In genomic region chr7:6637544-6638229, GRCh38 we compare ENCODE assay signal across 8 cellular contexts. TPM values are rescaled to one million over a fixed set of nuclear protein-coding genes. Genes with fewer than 3 reads are reported as not detected.
DNase-seq lines count a peak whose midpoint lies in the region; ATAC-seq, FAIRE-seq and TF ChIP-seq lines count a peak whose summit lies in the region.

No MANE protein-coding gene starts in this region.

- H3K79me1 ChIP-seq in H1 (ENCODE audit: low read depth, low read length) = peaks cover 5% of the 10 kb centered on the region; the same call in 1 of the 2 replicates

- peak; percentile 73 for ATAC-seq in naive thymus-derived CD4-positive, alpha-beta T cell

- peak overlapping the region; percentile 76 to 95 (median 87) for H3K27ac Mint-ChIP-seq in naive thymus-derived CD4-positive, alpha-beta T cell

- no peak overlapping the region for H4K8ac ChIP-seq in H1 (ENCODE audit: extremely low read depth, insufficient read depth, low read length)

- TF ChIP-seq POLR2A in H1 (IDR thresholded peaks at IDR 0.05; ENCODE audit: control extremely low read depth in 1 of 2, low read depth in 2 of 2, low read length in 2 of 2) (no peak), stomach (IDR thresholded peaks at IDR 0.05) (no peak)

- peak overlapping the region; percentile 81 to 90 (median 87) for H3K4me3 Mint-ChIP-seq in naive thymus-derived CD4-positive, alpha-beta T cell

- H3K27me3 ChIP-seq in HAP-1 (ENCODE audit: low read depth) = no peaks in the 10 kb centered on the region
- no peaks in the 10 kb centered on the region for H3K27me3 ChIP-seq in Loucy (ENCODE audit: insufficient read depth, low read length, poor library complexity, severe bottlenecking)
- no peaks in the 10 kb centered on the region for H3K27me3 ChIP-seq in H1 (replicated peaks in 1 of 4; ENCODE audit: control insufficient read depth in 3 of 4, extremely low read depth in 1 of 4, insufficient read depth in 3 of 4, low read length in 3 of 4)
- no peaks in the 10 kb centered on the region for H3K27me3 ChIP-seq in naive thymus-derived CD4-positive, alpha-beta T cell (ENCODE audit: control insufficient read depth in 2 of 2, insufficient read depth in 2 of 2, low read length in 2 of 2)
- H3K27me3 ChIP-seq in stomach = no peaks in the 10 kb centered on the region

- H3K4me1 ChIP-seq in HAP-1 = no peaks in the 10 kb centered on the region; the same call in 1 of the 2 replicates
- peaks cover 32% of the 10 kb centered on the region for H3K4me1 ChIP-seq in Loucy (ENCODE audit: insufficient read depth, low read length, poor library complexity, severe bottlenecking)
- peaks cover 0 to 9% (median 2%) of the 10 kb centered on the region in 4 experiments; a peak in 3 of 7 replicates for H3K4me1 ChIP-seq in H1 (replicated peaks in 1 of 4; ENCODE audit: control insufficient read depth in 3 of 4, insufficient read depth in 4 of 4, low read length in 3 of 4)
- H3K4me1 ChIP-seq in naive thymus-derived CD4-positive, alpha-beta T cell (ENCODE audit: control insufficient read depth in 2 of 2, insufficient read depth in 2 of 2, low read length in 2 of 2) = peaks cover 10 to 14% of the 10 kb centered on the region in 2 donors
- H3K4me1 ChIP-seq in stomach = peaks cover 16 to 42% (median 30%) of the 10 kb centered on the region in 4 donors

- no peak overlapping the region for H2BK20ac ChIP-seq in H1 (ENCODE audit: low read length)

- H3K4me2 ChIP-seq in Loucy (ENCODE audit: low read depth, low read length, poor library complexity, severe bottlenecking) = peak overlapping the region; percentile 80
- peak overlapping the region; percentile 54 to 69 for H3K4me2 ChIP-seq in H1 (ENCODE audit: insufficient read depth in 1 of 2, low read depth in 2 of 2, low read length in 2 of 2)

- FAIRE-seq in H1 (lab: Jason Lieb, UNC) = no peak

- intact Hi-C loops in naive thymus-derived CD4-positive, alpha-beta T cell (cut with micrococcal nuclease) = loop anchor here (1.0 kb wide), 4 partner anchors 47 to 92 kb away; partner anchors contain the start of genes ZNF12 (in 2 of the 2) and INTS15 (in 1 of the 2)
- intact Hi-C loops in stomach (cut with DNase I; ENCODE audit: low total_unique reads) = no loop called here

- H4K20me1 ChIP-seq in Loucy (ENCODE audit: insufficient read depth, low read length, poor library complexity, severe bottlenecking) = peaks cover 32% of the 10 kb centered on the region
- peaks cover 0 to 7% of the 10 kb centered on the region in 2 experiments for H4K20me1 ChIP-seq in H1 (replicated peaks in 1 of 2; ENCODE audit: control insufficient read depth in 1 of 2, insufficient read depth in 2 of 2, low read length in 2 of 2)

- no peak overlapping the region for H2BK15ac ChIP-seq in H1 (ENCODE audit: low read length)

- H3K9me3 Mint-ChIP-seq in naive thymus-derived CD4-positive, alpha-beta T cell = peaks cover 0 to 4% (median 0%) of the 10 kb centered on the region in 11 donors

- H2AK5ac ChIP-seq in H1 (ENCODE audit: low read depth, low read length) = no peak overlapping the region

- no peak overlapping the region for H3K27ac ChIP-seq in H1 (ENCODE audit: low read depth, low read length)
- H3K27ac ChIP-seq in naive thymus-derived CD4-positive, alpha-beta T cell (ENCODE audit: low read depth, low read length) = peak overlapping the region; percentile 76
- H3K27ac ChIP-seq in stomach = peak overlapping the region; percentile 1 to 90 (median 71)

- peak in 1 of 2 experiments; percentile 33; a peak in 1 of 4 replicates for TF ChIP-seq RAD21 in H1 (IDR thresholded peaks at IDR 0.05 in 1 of 2, conservative IDR thresholded peaks at IDR 0.05 in 1 of 2; ENCODE audit: low read depth in 2 of 2, low read length in 2 of 2)

- TF ChIP-seq EP300 in H1 (IDR thresholded peaks at IDR 0.05; ENCODE audit: borderline replicate concordance in 1 of 2, low read depth in 2 of 2, low read length in 2 of 2) (no peak), stomach (IDR thresholded peaks at IDR 0.05) (no peak)

- no peak overlapping the region for H2BK5ac ChIP-seq in H1 (ENCODE audit: low read depth, low read length)

- H3F3A ChIP-seq in Loucy (ENCODE audit: low read depth) = no peaks in the 10 kb centered on the region

- no peak overlapping the region for H3K23ac ChIP-seq in H1 (ENCODE audit: insufficient read length)

- peaks cover 0 to 38% (median 18%) of the 10 kb centered on the region in 5 donors for H3K36me3 Mint-ChIP-seq in naive thymus-derived CD4-positive, alpha-beta T cell

- no peak overlapping the region for H3K56ac ChIP-seq in H1 (replicated peaks; ENCODE audit: insufficient read length, low read depth, low read length)

- H3K4ac ChIP-seq in H1 (replicated peaks; ENCODE audit: insufficient read length, low read depth, low read length) = no peak overlapping the region

- DNase-seq in NCI-H1694 treated with DMSO at 0.1 percent for 48 hours (lab: John Stamatoyannopoulos, UW) (peak; percentile 6), NCI-H1694 (lab: John Stamatoyannopoulos, UW) (no peak), HAP-1 (ENCODE audit: low spot score in 2 of 2) (peak; percentile 15 to 69), H1 (ENCODE audit: low read depth in 1 of 2, low spot score in 2 of 2) (peak in 1 of 2 experiments; percentile 66), stomach (no peak)
- peak; percentile 25 to 41 for DNase-seq in activated CD4-positive, alpha-beta T cell treated with anti-CD3 and anti-CD28 coated beads, Interleukin-2, amount 50 U/mL, for 4 hours
- peak; percentile 23 to 72 (median 42) for DNase-seq in naive thymus-derived CD4-positive, alpha-beta T cell

- no peaks in the 10 kb centered on the region for H3K9me2 ChIP-seq in Loucy (replicated peaks; ENCODE audit: low read depth, low read length)

- no peak overlapping the region for H3K14ac ChIP-seq in H1 (ENCODE audit: insufficient read length)

- peaks cover 24 to 32% (median 27%) of the 10 kb centered on the region in 7 donors for H3K4me1 Mint-ChIP-seq in naive thymus-derived CD4-positive, alpha-beta T cell

- H3K9me3 ChIP-seq in HAP-1 (no peaks in the 10 kb centered on the region), Loucy (ENCODE audit: insufficient read depth, low read depth, low read length) (no peaks in the 10 kb centered on the region), H1 (ENCODE audit: insufficient read depth in 2 of 2, low read depth in 1 of 2, low read length in 1 of 2) (no peaks in the 10 kb centered on the region), stomach (no peaks in the 10 kb centered on the region)
- H3K9me3 ChIP-seq in naive thymus-derived CD4-positive, alpha-beta T cell (ENCODE audit: control insufficient read depth in 2 of 3, low read length in 3 of 3) = no peaks in the 10 kb centered on the region

- no peaks in the 10 kb centered on the region for H3K27me3 Mint-ChIP-seq in naive thymus-derived CD4-positive, alpha-beta T cell

- H4K91ac ChIP-seq in H1 (replicated peaks; ENCODE audit: insufficient read length, low read length) = no peak overlapping the region

- H3K9ac ChIP-seq in Loucy (ENCODE audit: low read depth, low read length, poor library complexity, severe bottlenecking) (peak overlapping the region; percentile 89), H1 (replicated peaks in 1 of 4; ENCODE audit: extremely low read depth in 1 of 4, low read depth in 3 of 4, low read length in 3 of 4) (no peak overlapping the region)

- in situ Hi-C loops in HAP-1 (cut with MboI; ENCODE audit: low sequenced_read_pairs) = no loop called here

- POLR2A ChIA-PET in H1 (lab: Charles Lee; ENCODE audit: partially characterized antibody) = no interaction called here
- POLR2A ChIA-PET in naive thymus-derived CD4-positive, alpha-beta T cell (lab: Charles Lee) = no interaction called here

- H4K5ac ChIP-seq in H1 (ENCODE audit: insufficient read length, low read depth, low read length) = peak overlapping the region; percentile 29

- H3K23me2 ChIP-seq in H1 (ENCODE audit: low read depth, low read length) = no peaks in the 10 kb centered on the region; the same call in 1 of the 2 replicates

- H2AFZ ChIP-seq in Loucy (ENCODE audit: low read length) (peak overlapping the region; percentile 42; the same call in 1 of the 2 replicates), H1 (ENCODE audit: low read length) (no peak overlapping the region)

- 16% methylated on average over 29 of the region's 60 CpGs; no CpG with 5 or more reads in 1 of the 2 experiments for WGBS in H1 (ENCODE audit: extremely low coverage in 1 of 2, insufficient coverage in 1 of 2, insufficient read length in 1 of 2, insufficient replicate concordance in 2 of 2, low coverage in 1 of 2, low lambda C conversion rate in 2 of 2, missing lambda C conversion rate in 1 of 2), 2 experiments
- WGBS in stomach, 5 donors = 1 to 6% (median 2%) methylated on average over 12 to 53 of the region's 60 CpGs

- no peak overlapping the region for H2BK120ac ChIP-seq in H1 (replicated peaks; ENCODE audit: low read depth, low read length)

- no peak overlapping the region for H2BK12ac ChIP-seq in H1 (ENCODE audit: low read depth, low read length)

- no peak overlapping the region for H3K18ac ChIP-seq in H1 (ENCODE audit: extremely low read depth, low read length)

- CTCF ChIA-PET in H1 (lab: Charles Lee; ENCODE audit: partially characterized antibody) = interaction anchor here (0.6 kb wide), 1 partner anchor 25 kb away, joined by 3 read pairs; no protein-coding TSS in a partner anchor
- CTCF ChIA-PET in naive thymus-derived CD4-positive, alpha-beta T cell (lab: Charles Lee) = interaction anchor here (0.6 kb wide), 1 partner anchor 37 kb away, joined by 5 read pairs; no protein-coding TSS in a partner anchor

- H3K36me3 ChIP-seq in HAP-1 (replicated peaks) = peaks cover 22% of the 10 kb centered on the region
- peaks cover 12% of the 10 kb centered on the region; the same call in 1 of the 2 replicates for H3K36me3 ChIP-seq in Loucy (ENCODE audit: insufficient read depth, low read length)
- peaks cover 0 to 2% (median 0%) of the 10 kb centered on the region in 4 experiments; a peak in 2 of 8 replicates for H3K36me3 ChIP-seq in H1 (ENCODE audit: control insufficient read depth in 2 of 4, insufficient read depth in 4 of 4, low read length in 3 of 4)
- H3K36me3 ChIP-seq in naive thymus-derived CD4-positive, alpha-beta T cell (ENCODE audit: control insufficient read depth in 2 of 3, insufficient read depth in 3 of 3, low read length in 3 of 3) = peaks cover 0 to 35% (median 5%) of the 10 kb centered on the region in 3 experiments
- H3K36me3 ChIP-seq in stomach = peaks cover 16 to 32% (median 30%) of the 10 kb centered on the region in 4 donors

- peak; percentile 56 for TF ChIP-seq CTCF in Loucy (conservative IDR thresholded peaks at IDR 0.05; ENCODE audit: low read length)
- no peak for TF ChIP-seq CTCF in H1 (IDR thresholded peaks at IDR 0.05; ENCODE audit: control extremely low read depth in 1 of 3, insufficient read depth in 1 of 3, low read depth in 1 of 3, low read length in 3 of 3)
- TF ChIP-seq CTCF in stomach (IDR thresholded peaks at IDR 0.05) = peak in 1 of 7 experiments; percentile 15

- peak overlapping the region; percentile 49 for H3K4me3 ChIP-seq in HAP-1
- peak overlapping the region; percentile 88 for H3K4me3 ChIP-seq in Loucy (ENCODE audit: low read length, poor library complexity, severe bottlenecking)
- peak overlapping the region; percentile 49 to 71 (median 60) for H3K4me3 ChIP-seq in H1 (ENCODE audit: extremely low read depth in 1 of 4, insufficient read depth in 2 of 4, low read depth in 3 of 4, low read length in 4 of 4)
- H3K4me3 ChIP-seq in naive thymus-derived CD4-positive, alpha-beta T cell (ENCODE audit: low read length) = peak overlapping the region; percentile 52
- peak overlapping the region; percentile 87 to 97 (median 94) for H3K4me3 ChIP-seq in stomach

- H3K79me2 ChIP-seq in Loucy (ENCODE audit: insufficient read depth, low read length) (peaks cover 49% of the 10 kb centered on the region), H1 (ENCODE audit: control insufficient read depth in 1 of 2, insufficient read depth in 2 of 2, low read length in 2 of 2) (no peaks in the 10 kb centered on the region)

RNA-seq across cellular contexts. Expression of gene ZNF316, which starts 0.6 kb away (rescaled TPM):
- 13.7 and 15.5 TPM in 2 replicates for total RNA-seq in H1 (2021; fragmentation: NEBNext Ultra II Directional; extraction: Animal tissue kit (Norgen Biotek cat#: 25700))
- polyA plus RNA-seq in H1 (2011; rRNA removed) = 3.6 and 6.3 TPM in 2 replicates
- 5.4 TPM for polyA plus RNA-seq in H1 (2011; cell fraction: cytosol; rRNA removed)
- polyA plus RNA-seq in H1 (2011; cell fraction: nucleus; rRNA removed) = 12.3 TPM
- 7.2 to 11.4 TPM (median 10.5 TPM) in 4 replicates for polyA plus RNA-seq in H1 (2012, experiment 1 of 2)
- polyA plus RNA-seq in H1 (2012, experiment 2 of 2) = 4.4 TPM
- 4.5 TPM for polyA plus RNA-seq in H1 (2013, experiment 1 of 2)
- 4.4 TPM for polyA plus RNA-seq in H1 (2013, experiment 2 of 2)
- polyA minus RNA-seq in H1 (2011; rRNA and poly(A)+ RNA removed) = 1.4 and 3.9 TPM in 2 replicates
- polyA minus RNA-seq in H1 (2011; cell fraction: cytosol; rRNA and poly(A)+ RNA removed) = 5.4 TPM
- polyA minus RNA-seq in H1 (2011; cell fraction: nucleus; rRNA and poly(A)+ RNA removed) = 4.3 TPM
- total RNA-seq in naive thymus-derived CD4-positive, alpha-beta T cell = 10 to 100 TPM; 24.5 to 71.6 (median 55.4) TPM
- 1 to 10 TPM in 1 of 2 donors, under 1 TPM in 1; 0.66 to 4.4 TPM for polyA plus RNA-seq in naive thymus-derived CD4-positive, alpha-beta T cell
- total RNA-seq in stomach = 10 to 100 TPM; 13.4 to 62.6 (median 30.0) TPM
- 10 to 100 TPM in 2 of 3 donors, 1 to 10 TPM in 1; 7.2 to 13.0 (median 10.8) TPM for polyA plus RNA-seq in stomach

RNA-seq across cellular contexts. Expression of gene ZNF853, which starts 22.3 kb away (rescaled TPM):
- total RNA-seq in H1 (2021; fragmentation: NEBNext Ultra II Directional; extraction: Animal tissue kit (Norgen Biotek cat#: 25700)) = 5.5 and 5.7 TPM in 2 replicates
- polyA plus RNA-seq in H1 (2011; rRNA removed) (4.3 and 4.4 TPM in 2 replicates), stomach (1 to 10 TPM; 1.6 to 2.6 (median 2.0) TPM)
- 5.4 TPM for polyA plus RNA-seq in H1 (2011; cell fraction: cytosol; rRNA removed)
- polyA plus RNA-seq in H1 (2011; cell fraction: nucleus; rRNA removed) = 6.3 TPM
- 2.0 to 4.2 TPM (median 3.2 TPM) in 4 replicates for polyA plus RNA-seq in H1 (2012, experiment 1 of 2)
- polyA plus RNA-seq in H1 (2012, experiment 2 of 2) = 2.2 TPM
- 4.1 TPM for polyA plus RNA-seq in H1 (2013, experiment 1 of 2)
- 4.0 TPM for polyA plus RNA-seq in H1 (2013, experiment 2 of 2)
- polyA minus RNA-seq in H1 (2011; rRNA and poly(A)+ RNA removed) = 9.9 and 11.6 TPM in 2 replicates
- polyA minus RNA-seq in H1 (2011; cell fraction: cytosol; rRNA and poly(A)+ RNA removed) = 6.5 TPM
- 5.6 TPM for polyA minus RNA-seq in H1 (2011; cell fraction: nucleus; rRNA and poly(A)+ RNA removed)
- 1 to 10 TPM in 4 of 5 experiments, under 1 TPM in 1; 0.15 to 5.3 (median 3.8) TPM for total RNA-seq in naive thymus-derived CD4-positive, alpha-beta T cell
- 1 to 10 TPM in 1 of 2 donors, under 1 TPM in 1; 0.50 to 2.9 TPM for polyA plus RNA-seq in naive thymus-derived CD4-positive, alpha-beta T cell
- 10 to 100 TPM in 2 of 5 donors, 1 to 10 TPM in 3; 3.8 to 30.9 (median 8.6) TPM for total RNA-seq in stomach

RNA-seq across cellular contexts. Expression of gene INTS15, which starts 47.9 kb away (rescaled TPM):
- 25.7 and 26.1 TPM in 2 replicates for total RNA-seq in H1 (2021; fragmentation: NEBNext Ultra II Directional; extraction: Animal tissue kit (Norgen Biotek cat#: 25700))
- polyA plus RNA-seq in H1 (2011; rRNA removed) (23.0 and 37.3 TPM in 2 replicates), stomach (10 to 100 TPM in 2 of 3 donors, 1 to 10 TPM in 1; 9.3 to 11.5 (median 10.7) TPM)
- polyA plus RNA-seq in H1 (2011; cell fraction: cytosol; rRNA removed) = 21.9 TPM
- 30.1 TPM for polyA plus RNA-seq in H1 (2011; cell fraction: nucleus; rRNA removed)
- 18.8 to 22.4 TPM (median 19.7 TPM) in 4 replicates for polyA plus RNA-seq in H1 (2012, experiment 1 of 2)
- 26.1 TPM for polyA plus RNA-seq in H1 (2012, experiment 2 of 2)
- polyA plus RNA-seq in H1 (2013, experiment 1 of 2) = 18.3 TPM
- 18.0 TPM for polyA plus RNA-seq in H1 (2013, experiment 2 of 2)
- 12.6 and 15.0 TPM in 2 replicates for polyA minus RNA-seq in H1 (2011; rRNA and poly(A)+ RNA removed)
- 18.3 TPM for polyA minus RNA-seq in H1 (2011; cell fraction: cytosol; rRNA and poly(A)+ RNA removed)
- polyA minus RNA-seq in H1 (2011; cell fraction: nucleus; rRNA and poly(A)+ RNA removed) = 12.6 TPM
- total RNA-seq in naive thymus-derived CD4-positive, alpha-beta T cell = 10 to 100 TPM; 39.9 to 69.1 (median 56.5) TPM
- 10 to 100 TPM; 29.7 to 51.8 TPM for polyA plus RNA-seq in naive thymus-derived CD4-positive, alpha-beta T cell
- 100 to 1,000 TPM in 1 of 5 donors, 10 to 100 TPM in 4; 12.7 to 203 (median 40.3) TPM for total RNA-seq in stomach

Comparison
In these comparisons a context has a peak if more than half of its experiments do, and no peak if none do; other contexts are left out.
1. DNase-seq: peak in NCI-H1694 treated with DMSO at 0.1 percent for 48 hours (single experiment), HAP-1 (2 of 2), activated CD4-positive, alpha-beta T cell treated with anti-CD3 and anti-CD28 coated beads, Interleukin-2, amount 50 U/mL, for 4 hours (2 of 2) and naive thymus-derived CD4-positive, alpha-beta T cell (9 of 9); none in NCI-H1694 (single experiment) and stomach (single experiment).
2. Peak in every context shown above with its lines, with median percentiles within 50 percentile points of each other: H3K4me3 ChIP-seq.